In genomic region chr12:124021025-124021406, GRCh38 we compare ENCODE assay signal across 22 cellular contexts. TPM values are rescaled to one million over a fixed set of nuclear protein-coding genes. Genes with fewer than 3 reads are reported as not detected.
DNase-seq lines count a peak whose midpoint lies in the region; ATAC-seq and TF ChIP-seq lines count a peak whose summit lies in the region.
"Had no signal": no experiment of that assay in that cellular context is flagged by ENCODE, and none has a peak within 500 bp of the region (broad histone marks: within the 10 kb centered on the region; RNA-seq: fewer than 3 reads in every experiment).

No MANE protein-coding gene starts in this region.

- no peaks in the 10 kb centered on the region for H4K20me1 ChIP-seq in osteoblast (ENCODE audit: insufficient read depth, low read length)

- no peaks in the 10 kb centered on the region for H3K36me3 Mint-ChIP-seq in MCF 10A (ENCODE audit: insufficient read depth, unreplicated experiment)

- no peak overlapping the region for H2AFZ ChIP-seq in osteoblast (ENCODE audit: low read length)
- H2AFZ ChIP-seq: neural progenitor cell had no signal

- ATAC-seq in GM18907 (IDR thresholded peaks at IDR 0.05; ENCODE audit: unreplicated experiment) (no peak), HG02678 (IDR thresholded peaks at IDR 0.05; ENCODE audit: unreplicated experiment) (no peak)
- ATAC-seq: activated CD8-positive, alpha-beta T cell treated with anti-CD3 and anti-CD28 coated beads for 36 hours; PC-3 had no signal

- H3K4me1 ChIP-seq in breast epithelium (peaks cover 0 to 4% of the 10 kb centered on the region in 2 donors), osteoblast (ENCODE audit: insufficient read depth, low read length) (peaks cover 32% of the 10 kb centered on the region)
- H3K4me1 ChIP-seq: neural progenitor cell had no signal

- H3K27ac ChIP-seq in breast epithelium (peak overlapping the region; percentile 45 to 79), osteoblast (ENCODE audit: low read depth, low read length) (peak overlapping the region; percentile 10)
- H3K27ac ChIP-seq: C4-2B, neural progenitor cell had no signal

- H3K36me3 ChIP-seq in breast epithelium = no peaks in the 10 kb centered on the region
- H3K36me3 ChIP-seq in osteoblast (ENCODE audit: insufficient read depth, low read length) = no peaks in the 10 kb centered on the region
- H3K36me3 ChIP-seq: HAP-1, MG63, neural progenitor cell had no signal

- no peak for TF ChIP-seq POLR2A in breast epithelium (IDR thresholded peaks at IDR 0.05)

- H3K4me1 Mint-ChIP-seq in MCF 10A (ENCODE audit: insufficient read depth, unreplicated experiment) = peaks cover 11% of the 10 kb centered on the region
- H3K4me1 Mint-ChIP-seq: activated naive CD4-positive, alpha-beta T cell treated with anti-CD3 and anti-CD28 coated beads, Interleukin-2, amount 50 U/mL, for 24 hours had no signal

- H3K4me3 Mint-ChIP-seq in MCF 10A (ENCODE audit: unreplicated experiment) = no peak overlapping the region
- H3K4me3 Mint-ChIP-seq: activated CD8-positive, alpha-beta T cell treated with anti-CD3 and anti-CD28 coated beads for 36 hours; activated naive CD4-positive, alpha-beta T cell treated with anti-CD3 and anti-CD28 coated beads, Interleukin-2, amount 50 U/mL, for 24 hours; dendritic cell treated with granulocyte-macrophage colony-stimulating factor and Interleukin-4, amounts not matched to agents 40 ng/mL and 50 ng/mL, for 4 days; neural progenitor cell; T-helper 2 cell treated with Interferon-gamma antibody and Interleukin-4, amounts not matched to agents 5 μg/mL and 100 μg/mL, for 36 hours had no signal

- DNase-seq in breast epithelium (ENCODE audit: low spot score in 2 of 2) (no peak), MCF 10A (ENCODE audit: unreplicated experiment) (no peak), fibroblast of gingiva (ENCODE audit: low read depth) (peak; percentile 10), osteoblast (ENCODE audit: insufficient read length, low spot score, missing footprints) (no peak), inferior parietal cortex (ENCODE audit: extremely low spot score) (no peak), T-helper 9 cell (no peak)
- DNase-seq: activated CD4-positive, CD25-positive, alpha-beta regulatory T cell; activated CD8-positive, alpha-beta T cell treated with anti-CD3 and anti-CD28 coated beads for 36 hours; activated T-cell treated with anti-CD3 and anti-CD28 coated beads, Interleukin-2, amount 50 U/mL, for 48 hours; left cardiac atrium; MG63; NCI-H1436 treated with DMSO at 0.1 percent for 48 hours; NCI-H774; PC-3 had no signal

- no TSS peak for BruUV-seq in MCF 10A (replicated peaks; lab: Mats Ljungman, UMichigan)

- H3K27ac Mint-ChIP-seq in MCF 10A (ENCODE audit: low read depth, unreplicated experiment) = no peak overlapping the region
- H3K27ac Mint-ChIP-seq: activated CD8-positive, alpha-beta T cell treated with anti-CD3 and anti-CD28 coated beads for 36 hours; activated naive CD4-positive, alpha-beta T cell treated with anti-CD3 and anti-CD28 coated beads, Interleukin-2, amount 50 U/mL, for 24 hours; dendritic cell treated with granulocyte-macrophage colony-stimulating factor and Interleukin-4, amounts not matched to agents 40 ng/mL and 50 ng/mL, for 4 days; neural progenitor cell; T-helper 2 cell treated with Interferon-gamma antibody and Interleukin-4, amounts not matched to agents 5 μg/mL and 100 μg/mL, for 36 hours had no signal

- no peak overlapping the region for H3K4me2 ChIP-seq in osteoblast (ENCODE audit: insufficient read depth, low read length)
- H3K4me2 ChIP-seq: neural progenitor cell had no signal

- H3K79me2 ChIP-seq in osteoblast (ENCODE audit: insufficient read depth, low read length) = no peaks in the 10 kb centered on the region

- H3K9me3 ChIP-seq in breast epithelium (no peaks in the 10 kb centered on the region), osteoblast (ENCODE audit: low read depth, low read length) (no peaks in the 10 kb centered on the region)
- H3K9me3 ChIP-seq: HAP-1, MG63 had no signal

- intact Hi-C loops in breast epithelium (cut with DNase I; ENCODE audit: low total_unique reads) = loop anchor here (10.0 kb wide), 1 partner anchor 116 kb away; no protein-coding TSS in a partner anchor
- intact Hi-C loops in MCF 10A (cut with micrococcal nuclease) = no loop called here

- H3K27me3 Mint-ChIP-seq in MCF 10A (ENCODE audit: insufficient read depth, unreplicated experiment) = no peaks in the 10 kb centered on the region
- H3K27me3 Mint-ChIP-seq: activated CD8-positive, alpha-beta T cell treated with anti-CD3 and anti-CD28 coated beads for 36 hours; activated naive CD4-positive, alpha-beta T cell treated with anti-CD3 and anti-CD28 coated beads, Interleukin-2, amount 50 U/mL, for 24 hours; dendritic cell treated with granulocyte-macrophage colony-stimulating factor and Interleukin-4, amounts not matched to agents 40 ng/mL and 50 ng/mL, for 4 days had no signal

- no peaks in the 10 kb centered on the region for H3K27me3 ChIP-seq in breast epithelium
- H3K27me3 ChIP-seq in osteoblast (ENCODE audit: insufficient read depth, low read length) = no peaks in the 10 kb centered on the region
- H3K27me3 ChIP-seq: MG63, neural progenitor cell had no signal

- TF ChIP-seq CTCF in breast epithelium (IDR thresholded peaks at IDR 0.05) (no peak), MCF 10A (IDR thresholded peaks at IDR 0.05; ENCODE audit: unreplicated experiment) (no peak), osteoblast (IDR thresholded peaks at IDR 0.05; ENCODE audit: extremely low read depth, low read depth, low read length) (no peak)

- POLR2A ChIA-PET in MCF 10A (lab: Yijun Ruan, JAX) = no interaction called here

- H3K4me3 ChIP-seq in breast epithelium (no peak overlapping the region), osteoblast (ENCODE audit: insufficient read depth, low read length) (no peak overlapping the region)
- H3K4me3 ChIP-seq: HAP-1, MG63, neural progenitor cell had no signal

- CTCF ChIA-PET in MCF 10A (lab: Yijun Ruan, JAX) = no interaction called here

- H3K9me3 Mint-ChIP-seq in MCF 10A (ENCODE audit: unreplicated experiment) = no peaks in the 10 kb centered on the region
- H3K9me3 Mint-ChIP-seq: activated CD8-positive, alpha-beta T cell treated with anti-CD3 and anti-CD28 coated beads for 36 hours; activated naive CD4-positive, alpha-beta T cell treated with anti-CD3 and anti-CD28 coated beads, Interleukin-2, amount 50 U/mL, for 24 hours; dendritic cell treated with granulocyte-macrophage colony-stimulating factor and Interleukin-4, amounts not matched to agents 40 ng/mL and 50 ng/mL, for 4 days; neural progenitor cell; T-helper 2 cell treated with Interferon-gamma antibody and Interleukin-4, amounts not matched to agents 5 μg/mL and 100 μg/mL, for 36 hours had no signal

RNA-seq across cellular contexts. Expression of gene ZNF664, which starts 48.0 kb away (rescaled TPM):
- total RNA-seq in breast epithelium = 100 to 1,000 TPM in 1 of 3 donors, 10 to 100 TPM in 2; 78.3 to 113 (median 97.8) TPM
- total RNA-seq in MCF 10A (2022) = 123 and 141 TPM in 2 replicates
- 95.2 and 114 TPM in 2 replicates for total RNA-seq in osteoblast

RNA-seq across cellular contexts. Expression of gene CCDC92, which starts 48.4 kb away (rescaled TPM):
- total RNA-seq in breast epithelium (10 to 100 TPM; 17.4 to 40.0 (median 24.6) TPM), MCF 10A (2022) (30.9 and 32.3 TPM in 2 replicates), osteoblast (25.7 and 29.5 TPM in 2 replicates)
